18 cellular contexts compared by ENCODE assay signal in genomic region chr7:107953924-107954303, GRCh38. TPM values are rescaled to one million over a fixed set of nuclear protein-coding genes. Genes with fewer than 3 reads are reported as not detected.
A peak's percentile ranks its signal among the peaks of the same experiment; 100 is the strongest.
DNase-seq lines count a peak whose midpoint lies in the region; ATAC-seq and TF ChIP-seq lines count a peak whose summit lies in the region.
"Had no signal": no experiment of that assay in that cellular context is flagged by ENCODE, and none has a peak within 500 bp of the region (broad histone marks: within the 10 kb centered on the region; RNA-seq: fewer than 3 reads in every experiment).

No MANE protein-coding gene starts in this region.

- H3K9ac ChIP-seq in PC-3 (ENCODE audit: low read length) = no peak overlapping the region

- no peak overlapping the region for H2AFZ ChIP-seq in PC-3 (ENCODE audit: low read length)
- H2AFZ ChIP-seq: GM23338 had no signal

- H3K79me2 ChIP-seq in PC-3 (ENCODE audit: low read length) = no peaks in the 10 kb centered on the region

- H3F3A ChIP-seq in PC-3 (ENCODE audit: low read length, unreplicated experiment) = peaks cover 11% of the 10 kb centered on the region

- CTCF ChIA-PET in PC-3 (lab: Charles Lee) = no interaction called here

- no peaks in the 10 kb centered on the region for H4K20me1 ChIP-seq in PC-3 (ENCODE audit: low read length)

- H3K9me3 Mint-ChIP-seq in progenitor cell of endocrine pancreas (ENCODE audit: low read depth) = no peaks in the 10 kb centered on the region
- H3K9me3 Mint-ChIP-seq: activated CD8-positive, alpha-beta T cell treated with anti-CD3 and anti-CD28 coated beads for 36 hours; activated naive CD8-positive, alpha-beta T cell treated with anti-CD3 and anti-CD28 coated beads, Interleukin-2, amount 10 ng/mL, durations not matched to agents 7 days and 5 days; GM23338 had no signal

- in situ Hi-C loops in brain microvascular endothelial cell (cut with HindIII; ENCODE audit: low pct_ligation_motif_present, low sequenced_read_pairs) (no loop called here), transverse colon (cut with MboI; ENCODE audit: low pct_ligation_motif_present in 1 of 4, low pct_unique_long_range_greater_than_20kb in 1 of 4, low sequenced_read_pairs in 3 of 4) (no loop called here)

- no peaks in the 10 kb centered on the region for H3K9me2 ChIP-seq in PC-3 (replicated peaks; ENCODE audit: low read length)

- TF ChIP-seq POLR2A in right lobe of liver (IDR thresholded peaks at IDR 0.05) = no peak
- no peak for TF ChIP-seq POLR2A in transverse colon (IDR thresholded peaks at IDR 0.05)

- no peak for TF ChIP-seq CTCF in PC-3 (conservative IDR thresholded peaks at IDR 0.05; ENCODE audit: low read depth, low read length)
- TF ChIP-seq CTCF in brain microvascular endothelial cell (IDR thresholded peaks at IDR 0.05; ENCODE audit: low read depth, low read length, missing control alignments) = no peak
- no peak for TF ChIP-seq CTCF in right lobe of liver (IDR thresholded peaks at IDR 0.05)
- TF ChIP-seq CTCF in transverse colon (IDR thresholded peaks at IDR 0.05) = no peak
- no peak for TF ChIP-seq CTCF in progenitor cell of endocrine pancreas (IDR thresholded peaks at IDR 0.05; ENCODE audit: unreplicated experiment)

- no peak overlapping the region for H3K4me3 ChIP-seq in PC-3 (ENCODE audit: low read length)
- H3K4me3 ChIP-seq in brain microvascular endothelial cell (ENCODE audit: low read depth, low read length) = no peak overlapping the region
- no peak overlapping the region for H3K4me3 ChIP-seq in right lobe of liver
- H3K4me3 ChIP-seq in transverse colon = no peak overlapping the region
- H3K4me3 ChIP-seq: GM23338, mucosa of descending colon, ovary had no signal

- ATAC-seq in PC-3 = no peak
- ATAC-seq in right lobe of liver = peak; percentile 35 to 82 (median 48)
- ATAC-seq in GM21825 (IDR thresholded peaks at IDR 0.05; ENCODE audit: unreplicated experiment) = no peak
- ATAC-seq: activated CD8-positive, alpha-beta T cell treated with anti-CD3 and anti-CD28 coated beads for 36 hours; GM23338; mucosa of descending colon; Right ventricle myocardium inferior had no signal

- H3K4me3 Mint-ChIP-seq in progenitor cell of endocrine pancreas (ENCODE audit: low read depth) = no peak overlapping the region
- H3K4me3 Mint-ChIP-seq: activated CD8-positive, alpha-beta T cell treated with anti-CD3 and anti-CD28 coated beads for 36 hours; activated naive CD8-positive, alpha-beta T cell treated with anti-CD3 and anti-CD28 coated beads, Interleukin-2, amount 10 ng/mL, durations not matched to agents 7 days and 5 days; GM23338 had no signal

- DNase-seq in PC-3 = peak; percentile 13
- no peak for DNase-seq in brain microvascular endothelial cell
- no peak for DNase-seq in right lobe of liver
- DNase-seq in transverse colon = no peak
- DNase-seq in progenitor cell of endocrine pancreas (ENCODE audit: low spot score, unreplicated experiment) = no peak
- no peak for DNase-seq in NCI-H1417 (lab: John Stamatoyannopoulos, UW)
- DNase-seq: activated CD8-positive, alpha-beta T cell treated with anti-CD3 and anti-CD28 coated beads for 36 hours; activated naive CD8-positive, alpha-beta T cell treated with anti-CD3 and anti-CD28 coated beads, Interleukin-2, amount 10 ng/mL, durations not matched to agents 7 days and 5 days; mucosa of descending colon; NCI-H1694; NCI-H2227 treated with DMSO at 0.1 percent for 48 hours; ovary; stimulated activated CD4-positive, alpha-beta T cell treated with anti-CD3 and anti-CD28 coated beads, Interleukin-4, amount 100 ng/mL, for 4 hours; stimulated activated CD8-positive, alpha-beta memory T cell treated with anti-CD3 and anti-CD28 coated beads, Interleukin-4, amount 100 ng/mL, for 48 hours had no signal

- H3K36me3 ChIP-seq in PC-3 (ENCODE audit: low read depth, low read length) = peaks cover 39% of the 10 kb centered on the region
- peaks cover 93% of the 10 kb centered on the region for H3K36me3 ChIP-seq in brain microvascular endothelial cell (replicated peaks)
- H3K36me3 ChIP-seq in right lobe of liver = peaks cover 0 to 12% (median 0%) of the 10 kb centered on the region in 4 donors
- peaks cover 0 to 12% (median 3%) of the 10 kb centered on the region in 4 donors for H3K36me3 ChIP-seq in transverse colon
- H3K36me3 ChIP-seq: ovary had no signal

- intact Hi-C loops in PC-3 (cut with micrococcal nuclease) = no loop called here
- intact Hi-C loops in right lobe of liver (cut with DNase I) = loop anchor here in 1 of 2 donors (10.0 kb wide), 1 partner anchor 51 kb away; the partner anchor contains the start of gene LAMB1
- intact Hi-C loops in transverse colon (cut with DNase I; ENCODE audit: low total_unique reads) = no loop called here

- H3K27me3 ChIP-seq in PC-3 (ENCODE audit: low read length) = no peaks in the 10 kb centered on the region
- no peaks in the 10 kb centered on the region for H3K27me3 ChIP-seq in brain microvascular endothelial cell (replicated peaks)
- no peaks in the 10 kb centered on the region for H3K27me3 ChIP-seq in right lobe of liver
- no peaks in the 10 kb centered on the region for H3K27me3 ChIP-seq in transverse colon
- H3K27me3 ChIP-seq: ovary had no signal

- WGBS in right lobe of liver (ENCODE audit: insufficient coverage, low coverage, low lambda C conversion rate, missing lambda C conversion rate) = 50% methylated on average over 1 of the region's 2 CpGs
- WGBS in transverse colon (ENCODE audit: low coverage in 1 of 2), 2 donors = 50 to 82% methylated on average over 1 to 2 of the region's 2 CpGs

- no peaks in the 10 kb centered on the region for H3K27me3 Mint-ChIP-seq in progenitor cell of endocrine pancreas

- no peaks in the 10 kb centered on the region for H3K9me3 ChIP-seq in PC-3 (ENCODE audit: low read length)
- no peaks in the 10 kb centered on the region for H3K9me3 ChIP-seq in right lobe of liver
- H3K9me3 ChIP-seq in transverse colon = no peaks in the 10 kb centered on the region
- H3K9me3 ChIP-seq: mucosa of descending colon, ovary had no signal

- no TSS peak for BruUV-seq in PC-3 (replicated peaks; lab: Mats Ljungman, UMichigan)

- H3K36me3 Mint-ChIP-seq in progenitor cell of endocrine pancreas (ENCODE audit: insufficient read depth) = peaks cover 52% of the 10 kb centered on the region
- H3K36me3 Mint-ChIP-seq: activated naive CD8-positive, alpha-beta T cell treated with anti-CD3 and anti-CD28 coated beads, Interleukin-2, amount 10 ng/mL, durations not matched to agents 7 days and 5 days had no signal

- H3K4me1 ChIP-seq in PC-3 (ENCODE audit: insufficient read depth, low read length) = peaks cover 50% of the 10 kb centered on the region
- peaks cover 0 to 10% (median 3%) of the 10 kb centered on the region in 4 donors for H3K4me1 ChIP-seq in right lobe of liver
- H3K4me1 ChIP-seq in transverse colon = peaks cover 0 to 21% (median 5%) of the 10 kb centered on the region in 4 donors

- H3K4me2 ChIP-seq in PC-3 (ENCODE audit: low read length) = no peak overlapping the region

- POLR2A ChIA-PET in PC-3 (lab: Charles Lee; ENCODE audit: unreplicated experiment) = no interaction called here

- no peak overlapping the region for H3K27ac ChIP-seq in PC-3 (ENCODE audit: low read length)
- peak overlapping the region; percentile 38 for H3K27ac ChIP-seq in brain microvascular endothelial cell
- H3K27ac ChIP-seq in right lobe of liver = no peak overlapping the region
- peak overlapping the region in 3 of 4 donors; percentile 48 to 61 (median 58) for H3K27ac ChIP-seq in transverse colon
- H3K27ac ChIP-seq: ovary had no signal

- H3K4me1 Mint-ChIP-seq in progenitor cell of endocrine pancreas (ENCODE audit: low read depth) = peaks cover 31% of the 10 kb centered on the region
- H3K4me1 Mint-ChIP-seq: activated naive CD8-positive, alpha-beta T cell treated with anti-CD3 and anti-CD28 coated beads, Interleukin-2, amount 10 ng/mL, durations not matched to agents 7 days and 5 days had no signal

- TF ChIP-seq EP300 in transverse colon (IDR thresholded peaks at IDR 0.05; ENCODE audit: low read depth) = no peak

- H3K27ac Mint-ChIP-seq in progenitor cell of endocrine pancreas = no peak overlapping the region
- H3K27ac Mint-ChIP-seq: activated CD8-positive, alpha-beta T cell treated with anti-CD3 and anti-CD28 coated beads for 36 hours; activated naive CD8-positive, alpha-beta T cell treated with anti-CD3 and anti-CD28 coated beads, Interleukin-2, amount 10 ng/mL, durations not matched to agents 7 days and 5 days; GM23338 had no signal

RNA-seq across cellular contexts. Expression of gene LAMB1, which starts 49.0 kb away (rescaled TPM):
- total RNA-seq in PC-3 (2014; rRNA removed) (74.3 and 101 TPM in 2 replicates), right lobe of liver (10 to 100 TPM; 14.9 to 61.0 (median 28.9) TPM), transverse colon (100 to 1,000 TPM in 2 of 4 donors, 10 to 100 TPM in 2; 54.2 to 119 (median 90.3) TPM), progenitor cell of endocrine pancreas (275 and 307 TPM in 2 replicates)
- total RNA-seq: activated naive CD8-positive, alpha-beta T cell treated with anti-CD3 and anti-CD28 coated beads, Interleukin-2, amount 10 ng/mL, durations not matched to agents 7 days and 5 days; T-helper 1 cell treated with Interleukin-12 subunit alpha and Interleukin-12 subunit beta and Interleukin-4 antibody, amounts not matched to agents 30 ng/mL and 1 ng/mL, for 36 hours had no signal

Comparison
In these comparisons a context has a peak if more than half of its experiments do, and no peak if none do; other contexts are left out.
1. ATAC-seq: peak in right lobe of liver (4 of 4); none in PC-3 (single experiment) and GM21825 (single experiment).
2. H3K27ac ChIP-seq: peak in brain microvascular endothelial cell (single experiment) and transverse colon (3 of 4); none in PC-3 (single experiment) and right lobe of liver (0 of 3).